Comparison of ENCODE assay signal across 9 cellular contexts in the genomic region with DNA sequence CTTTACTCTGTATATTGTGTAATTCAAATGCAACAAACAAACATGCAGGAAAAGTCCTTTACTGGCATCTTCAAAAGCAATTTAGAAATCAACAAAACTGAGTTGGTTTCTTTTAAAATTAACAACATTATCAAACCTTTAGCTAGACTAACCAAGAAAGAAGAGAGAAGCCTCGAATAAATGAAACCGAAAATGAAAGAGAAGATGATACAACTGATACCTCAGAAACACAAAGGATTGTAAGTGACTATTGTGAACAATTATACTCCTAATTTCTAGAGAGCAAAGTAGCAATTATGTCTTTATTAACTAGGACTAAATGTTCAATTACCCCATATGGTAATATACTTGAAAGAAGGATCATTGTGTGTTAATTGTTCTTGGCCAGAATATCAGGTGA. TPM values are rescaled to one million over a fixed set of nuclear protein-coding genes. Genes with fewer than 3 reads are reported as not detected.
A peak's percentile ranks its signal among the peaks of the same experiment; 100 is the strongest.
DNase-seq lines count a peak whose midpoint lies in the region; ATAC-seq and TF ChIP-seq lines count a peak whose summit lies in the region.
"Had no signal": no experiment of that assay in that cellular context is flagged by ENCODE, and none has a peak within 500 bp of the region (broad histone marks: within the 10 kb centered on the region; RNA-seq: fewer than 3 reads in every experiment).

No MANE protein-coding gene starts in this region.

- no peaks in the 10 kb centered on the region for H3K27me3 ChIP-seq in breast epithelium
- no peaks in the 10 kb centered on the region for H3K27me3 ChIP-seq in RWPE2 (ENCODE audit: insufficient read depth, poor library complexity, severe bottlenecking)
- H3K27me3 ChIP-seq in subcutaneous abdominal adipose tissue (ENCODE audit: control insufficient read depth in 5 of 5, insufficient read depth in 4 of 5, low read length in 5 of 5): no peaks in the 10 kb centered on the region
- H3K27me3 ChIP-seq in uterus: no peaks in the 10 kb centered on the region

- peak overlapping the region; percentile 33 for H3K4me3 Mint-ChIP-seq in MCF 10A (ENCODE audit: unreplicated experiment)

- H3K9me3 ChIP-seq in breast epithelium (no peaks in the 10 kb centered on the region), RWPE2 (ENCODE audit: severe bottlenecking) (no peaks in the 10 kb centered on the region), subcutaneous abdominal adipose tissue (ENCODE audit: control insufficient read depth in 5 of 5, low read length in 5 of 5) (no peaks in the 10 kb centered on the region), uterus (no peaks in the 10 kb centered on the region)

- H3K4me1 ChIP-seq in breast epithelium (no peaks in the 10 kb centered on the region), RWPE2 (ENCODE audit: insufficient read depth, poor library complexity, severe bottlenecking) (peaks cover 15% of the 10 kb centered on the region), subcutaneous abdominal adipose tissue (ENCODE audit: control insufficient read depth in 5 of 5, insufficient read depth in 5 of 5, low read length in 5 of 5) (peaks cover 0 to 5% (median 2%) of the 10 kb centered on the region in 5 donors), uterus (no peaks in the 10 kb centered on the region)

- H3K9ac ChIP-seq in subcutaneous abdominal adipose tissue (ENCODE audit: low read length in 5 of 5): no peak overlapping the region

- no TSS peak for BruUV-seq in MCF 10A (replicated peaks; lab: Mats Ljungman, UMichigan)

- DNase-seq in MCF 10A (ENCODE audit: unreplicated experiment): no peak
- DNase-seq in breast epithelium (ENCODE audit: low spot score in 2 of 2): no peak
- no peak for DNase-seq in RWPE2 (ENCODE audit: low spot score)
- no peak for DNase-seq in middle frontal gyrus (ENCODE audit: extremely low spot score, low spot score)
- no peak for DNase-seq in uterus
- DNase-seq in OCI-M2 (lab: John Stamatoyannopoulos, UW; ENCODE audit: unreplicated experiment): no peak
- DNase-seq: occipital lobe had no signal

- H3K4me3 ChIP-seq in breast epithelium (no peak overlapping the region), RWPE2 (ENCODE audit: severe bottlenecking) (peak overlapping the region; percentile 5), subcutaneous abdominal adipose tissue (ENCODE audit: low read depth in 1 of 5, low read length in 5 of 5) (peak overlapping the region in 3 of 5 donors; percentile 6 to 43 (median 13)), uterus (no peak overlapping the region)

- POLR2A ChIA-PET in MCF 10A (lab: Yijun Ruan, JAX): interaction anchor here (0.6 to 2.6 kb wide), 8 partner anchors 10 to 571 kb away, joined by 3 to 10 read pairs (median 4); no protein-coding TSS in a partner anchor

- CTCF ChIA-PET in MCF 10A (lab: Yijun Ruan, JAX): no interaction called here

- no peaks in the 10 kb centered on the region for H3K36me3 ChIP-seq in breast epithelium
- H3K36me3 ChIP-seq in RWPE2 (ENCODE audit: low read depth): no peaks in the 10 kb centered on the region
- H3K36me3 ChIP-seq in subcutaneous abdominal adipose tissue (ENCODE audit: control insufficient read depth in 5 of 5, insufficient read depth in 5 of 5, low read length in 5 of 5): no peaks in the 10 kb centered on the region
- no peaks in the 10 kb centered on the region for H3K36me3 ChIP-seq in uterus

- no peaks in the 10 kb centered on the region for H3K27me3 Mint-ChIP-seq in MCF 10A (ENCODE audit: insufficient read depth, unreplicated experiment)

- TF ChIP-seq POLR2A in breast epithelium (IDR thresholded peaks at IDR 0.05): no peak
- no peak for TF ChIP-seq POLR2A in uterus (IDR thresholded peaks at IDR 0.05)

- intact Hi-C loops in MCF 10A (cut with micrococcal nuclease) (no loop called here), breast epithelium (cut with DNase I; ENCODE audit: low total_unique reads) (no loop called here), uterus (cut with DNase I; ENCODE audit: low total_unique reads) (no loop called here)

- H3K9me3 Mint-ChIP-seq in MCF 10A (ENCODE audit: unreplicated experiment): peaks cover 7% of the 10 kb centered on the region

- TF ChIP-seq CTCF in MCF 10A (IDR thresholded peaks at IDR 0.05; ENCODE audit: unreplicated experiment) (no peak), breast epithelium (IDR thresholded peaks at IDR 0.05) (no peak), RWPE2 (IDR thresholded peaks at IDR 0.05; ENCODE audit: poor library complexity, severe bottlenecking) (no peak), uterus (IDR thresholded peaks at IDR 0.05) (no peak)

- peak overlapping the region; percentile 9 for H3K27ac Mint-ChIP-seq in MCF 10A (ENCODE audit: low read depth, unreplicated experiment)

- ATAC-seq in HG02885 (IDR thresholded peaks at IDR 0.05; ENCODE audit: poor library complexity, unreplicated experiment) (peak; percentile 62), RWPE2 (ENCODE audit: low read depth) (no peak)

- no peaks in the 10 kb centered on the region for H3K36me3 Mint-ChIP-seq in MCF 10A (ENCODE audit: insufficient read depth, unreplicated experiment)

- peaks cover 7% of the 10 kb centered on the region for H3K4me1 Mint-ChIP-seq in MCF 10A (ENCODE audit: insufficient read depth, unreplicated experiment)

- no peak overlapping the region for H3K27ac ChIP-seq in breast epithelium
- no peak overlapping the region for H3K27ac ChIP-seq in RWPE2 (ENCODE audit: poor library complexity, severe bottlenecking)
- peak overlapping the region; percentile 12 for H3K27ac ChIP-seq in subcutaneous abdominal adipose tissue (ENCODE audit: low read depth, low read length)
- no peak overlapping the region for H3K27ac ChIP-seq in uterus

RNA-seq across cellular contexts. Expression of gene P3H2, which starts 49.2 kb away (rescaled TPM):
- total RNA-seq in MCF 10A (2022) (19.8 and 60.2 TPM in 2 replicates), breast epithelium (10 to 100 TPM in 2 of 3 donors, 1 to 10 TPM in 1; 1.6 to 12.3 (median 10.2) TPM), uterus (100 to 1,000 TPM in 1 of 4 donors, 10 to 100 TPM in 3; 12.6 to 441 (median 30.6) TPM)

Comparison
In these comparisons a context has a peak if more than half of its experiments do, and no peak if none do; other contexts are left out.
1. H3K4me3 ChIP-seq: peak in RWPE2 (single experiment) and subcutaneous abdominal adipose tissue (3 of 5); none in breast epithelium (0 of 3) and uterus (0 of 2).